1 cellular context compared by ENCODE assay signal in the genomic region with DNA sequence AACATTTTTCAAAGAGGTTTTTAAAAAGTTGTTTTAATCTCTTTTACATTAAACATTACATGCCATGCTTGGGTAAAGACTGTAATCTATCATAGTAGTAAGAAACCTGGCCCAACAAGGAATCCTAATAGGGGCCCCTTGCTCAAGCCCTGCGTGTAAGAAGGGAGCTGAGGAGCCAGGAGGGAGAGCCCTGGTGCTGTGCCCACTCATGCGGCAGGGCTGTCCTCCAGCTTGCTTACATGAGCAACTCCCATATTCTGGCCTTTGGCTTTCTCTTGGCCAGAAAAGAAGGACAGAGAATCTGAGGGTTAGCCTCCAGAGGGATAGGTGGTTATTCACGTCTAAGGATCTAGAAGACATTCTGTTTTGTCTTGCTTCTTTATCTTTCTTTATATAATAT.
TF ChIP-seq lines count a peak whose summit lies in the region.

No MANE protein-coding gene starts in this region.

TF ChIP-seq in GM23338, 12 proteins besides CTCF, POLR2A, EP300 and RAD21 (continued from another document):
- TF ChIP-seq, protein P1, sequence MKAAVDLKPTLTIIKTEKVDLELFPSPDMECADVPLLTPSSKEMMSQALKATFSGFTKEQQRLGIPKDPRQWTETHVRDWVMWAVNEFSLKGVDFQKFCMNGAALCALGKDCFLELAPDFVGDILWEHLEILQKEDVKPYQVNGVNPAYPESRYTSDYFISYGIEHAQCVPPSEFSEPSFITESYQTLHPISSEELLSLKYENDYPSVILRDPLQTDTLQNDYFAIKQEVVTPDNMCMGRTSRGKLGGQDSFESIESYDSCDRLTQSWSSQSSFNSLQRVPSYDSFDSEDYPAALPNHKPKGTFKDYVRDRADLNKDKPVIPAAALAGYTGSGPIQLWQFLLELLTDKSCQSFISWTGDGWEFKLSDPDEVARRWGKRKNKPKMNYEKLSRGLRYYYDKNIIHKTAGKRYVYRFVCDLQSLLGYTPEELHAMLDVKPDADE (IDR thresholded peaks at IDR 0.05): no peak
- TF ChIP-seq JUNB (IDR thresholded peaks at IDR 0.05; ENCODE audit: unreplicated experiment) (no peak), EZH2 (IDR thresholded peaks at IDR 0.05; ENCODE audit: low read depth, unreplicated experiment) (no peak), POLR2AphosphoS5 (IDR thresholded peaks at IDR 0.05; ENCODE audit: low read depth) (no peak), ZNF331 (CRISPR knock-in tag; IDR thresholded peaks at IDR 0.05; ENCODE audit: low read depth) (no peak), EZH2phosphoT487 (IDR thresholded peaks at IDR 0.05; ENCODE audit: unreplicated experiment) (no peak), ZNF114 (CRISPR knock-in tag; IDR thresholded peaks at IDR 0.05) (no peak), CREB1 (CRISPR knock-in tag; IDR thresholded peaks at IDR 0.05; ENCODE audit: low read depth) (no peak), STAT1 (IDR thresholded peaks at IDR 0.05; ENCODE audit: unreplicated experiment) (no peak)
